ENCODE assay signal across 23 cellular contexts in genomic region chr3:197144188-197144587, GRCh38.
"Had no signal": no experiment of that assay in that cellular context is flagged by ENCODE, and none has a peak within 500 bp of the region (broad histone marks: within the 10 kb centered on the region; RNA-seq: fewer than 3 reads in every experiment).

No MANE protein-coding gene starts in this region.

- DNase-seq: cortex of kidney; dorsolateral prefrontal cortex; effector CD8-positive, alpha-beta T cell; gastrocnemius medialis; heart right ventricle; hypothalamus; kidney glomerular epithelial cell; mesendoderm; naive B cell; posterior cingulate gyrus; sigmoid colon; stimulated activated naive CD4-positive, alpha-beta T cell; stomach; substantia nigra; trophoblast cell had no signal

- H3K4me3 ChIP-seq: dorsolateral prefrontal cortex, esophagus muscularis mucosa, gastrocnemius medialis, heart right ventricle, right atrium auricular region, sigmoid colon, skin epidermis, stomach, thoracic aorta had no signal

- H3K9me3 ChIP-seq: esophagus muscularis mucosa, gastrocnemius medialis, right atrium auricular region, sigmoid colon, stomach, thoracic aorta had no signal

- H3K27me3 Mint-ChIP-seq: naive B cell had no signal

- H3K27ac Mint-ChIP-seq: nephron had no signal

- FAIRE-seq: endometrium, islet of Langerhans, urothelium cell line had no signal

- H3K4me3 Mint-ChIP-seq: naive B cell, nephron had no signal

- H3K4me1 Mint-ChIP-seq: nephron had no signal

- H3K27ac ChIP-seq: dorsolateral prefrontal cortex, esophagus muscularis mucosa, gastrocnemius medialis, heart right ventricle, right atrium auricular region, sigmoid colon, skin epidermis, stomach, thoracic aorta had no signal

- ATAC-seq: gastrocnemius medialis, heart right ventricle had no signal

- H3K4me1 ChIP-seq: esophagus muscularis mucosa, gastrocnemius medialis, right atrium auricular region, sigmoid colon, stomach had no signal

- H3K27me3 ChIP-seq: dorsolateral prefrontal cortex, esophagus muscularis mucosa, gastrocnemius medialis, heart right ventricle, right atrium auricular region, sigmoid colon, stomach had no signal
